In genomic region chr20:41058007-41058673, GRCh38 we compare ENCODE assay signal across 9 cellular contexts. TPM values are rescaled to one million over a fixed set of nuclear protein-coding genes. Genes with fewer than 3 reads are reported as not detected.
DNase-seq lines count a peak whose midpoint lies in the region; ATAC-seq and TF ChIP-seq lines count a peak whose summit lies in the region.
"Had no signal": no experiment of that assay in that cellular context is flagged by ENCODE, and none has a peak within 500 bp of the region (broad histone marks: within the 10 kb centered on the region; RNA-seq: fewer than 3 reads in every experiment).

No MANE protein-coding gene starts in this region.

- in situ Hi-C loops in GM13976 (cut with MboI; ENCODE audit: low sequenced_read_pairs, unreplicated experiment): no loop called here

- no peak for TF ChIP-seq CTCF in omental fat pad (IDR thresholded peaks at IDR 0.05)
- no peak for TF ChIP-seq CTCF in GM13976 (IDR thresholded peaks at IDR 0.05; ENCODE audit: borderline replicate concordance, control extremely low read depth, extremely low read depth, insufficient read depth, missing control alignments)

- ATAC-seq in omental fat pad (ENCODE audit: low FRiP score): peak; percentile 70
- ATAC-seq: Panc1 had no signal

- peak; percentile 96 for DNase-seq in ELR (ENCODE audit: low read depth)
- peak; percentile 30 for DNase-seq in NCI-H69 (lab: John Stamatoyannopoulos, UW)
- DNase-seq in dermis blood vessel endothelial cell: peak; percentile 81
- no peak for DNase-seq in omental fat pad (ENCODE audit: low spot score)
- no peak for DNase-seq in GM13976 (ENCODE audit: low spot score)
- no peak for DNase-seq in NOMO-1 treated with DMSO at 0.1 percent for 48 hours (lab: John Stamatoyannopoulos, UW; ENCODE audit: unreplicated experiment)
- DNase-seq in GM19238 (ENCODE audit: insufficient read length, low spot score): no peak
- no peak for DNase-seq in mesenteric fat pad (ENCODE audit: low spot score)

RNA-seq across cellular contexts. Expression of gene TOP1, which starts 29.5 kb away (rescaled TPM):
- total RNA-seq in dermis blood vessel endothelial cell: 21.3 and 49.0 TPM in 2 replicates
- 10 to 100 TPM; 27.6 to 70.6 (median 40.4) TPM for total RNA-seq in omental fat pad
- 42.4 TPM for total RNA-seq in mesenteric fat pad

Comparison
In these comparisons a context has a peak if more than half of its experiments do, and no peak if none do; other contexts are left out.
1. DNase-seq: peak in ELR (single experiment), NCI-H69 (single experiment) and dermis blood vessel endothelial cell (single experiment); none in omental fat pad (single experiment), GM13976 (single experiment), NOMO-1 treated with DMSO at 0.1 percent for 48 hours (single experiment), GM19238 (single experiment) and mesenteric fat pad (single experiment).